ENCODE assay signal across 11 cellular contexts in the genomic region with DNA sequence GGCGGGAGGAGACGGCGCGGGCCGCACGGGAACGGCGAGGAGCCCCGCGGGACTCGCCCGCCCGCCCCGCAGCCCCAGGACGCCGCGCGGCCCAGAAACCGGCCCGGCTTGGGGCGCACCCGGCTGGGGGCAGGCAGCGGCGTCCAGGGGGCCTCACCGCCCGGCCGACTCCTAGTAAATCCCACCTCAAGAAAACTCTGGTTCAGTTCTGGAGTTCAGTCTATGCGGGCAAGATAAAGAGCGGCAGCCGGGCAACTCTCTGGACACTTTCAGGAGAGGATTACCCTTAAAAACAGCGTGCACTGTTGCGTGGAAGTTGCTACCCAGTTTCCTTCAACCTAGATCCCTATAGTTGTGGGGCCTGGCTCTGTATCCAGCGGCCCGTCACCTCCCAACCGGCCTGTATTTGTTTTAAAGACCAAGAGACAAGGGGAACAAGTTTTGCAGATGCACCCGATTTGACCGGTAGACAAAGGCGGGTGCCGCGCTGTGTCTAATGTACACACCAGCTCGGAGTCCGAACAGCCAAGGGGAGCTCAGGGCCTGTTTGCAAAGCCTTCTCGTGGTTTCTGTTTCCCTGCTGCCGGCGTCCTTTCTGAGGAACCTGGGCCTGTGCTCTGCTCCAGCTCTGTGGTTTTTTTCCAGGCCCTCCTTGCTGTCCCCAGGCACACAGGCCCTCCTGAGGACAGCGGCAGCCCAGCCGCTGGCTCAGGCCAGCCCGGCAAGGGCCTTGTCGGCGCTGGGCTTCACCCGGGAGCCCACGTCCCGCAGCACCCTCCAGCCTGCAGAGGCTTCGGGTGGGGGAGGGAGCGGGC. TPM values are rescaled to one million over a fixed set of nuclear protein-coding genes. Genes with fewer than 3 reads are reported as not detected.
DNase-seq lines count a peak whose midpoint lies in the region; ATAC-seq, FAIRE-seq and TF ChIP-seq lines count a peak whose summit lies in the region.
"Had no signal": no experiment of that assay in that cellular context is flagged by ENCODE, and none has a peak within 500 bp of the region (broad histone marks: within the 10 kb centered on the region; RNA-seq: fewer than 3 reads in every experiment).

No MANE protein-coding gene starts in this region.

- RAD21 ChIA-PET in GM12878 (lab: Charles Lee; ENCODE audit: unreplicated experiment) = no interaction called here

- H3K36me3 Mint-ChIP-seq in CD4-positive, alpha-beta T cell (ENCODE audit: low read depth) = no peaks in the 10 kb centered on the region
- no peaks in the 10 kb centered on the region for H3K36me3 Mint-ChIP-seq in nephron (ENCODE audit: low read depth)

- BruUV-seq in GM12878 (replicated peaks; lab: Mats Ljungman, UMichigan) = no TSS peak

- no peaks in the 10 kb centered on the region for H3K9me3 Mint-ChIP-seq in CD4-positive, alpha-beta T cell
- no peaks in the 10 kb centered on the region for H3K9me3 Mint-ChIP-seq in nephron

- TF ChIP-seq RAD21 in GM12878 (IDR thresholded peaks at IDR 0.05; ENCODE audit: insufficient read depth, low read depth, low read length) = no peak

- ATAC-seq in CD4-positive, alpha-beta T cell (ENCODE audit: poor library complexity) = no peak
- ATAC-seq in GM12878 (no peak), HG03196 (IDR thresholded peaks at IDR 0.05; ENCODE audit: unreplicated experiment) (no peak)

- intact Hi-C loops in CD4-positive, alpha-beta T cell (cut with DNase I, micrococcal nuclease) = no loop called here
- intact Hi-C loops in GM12878 (cut with micrococcal nuclease; ENCODE audit: unreplicated experiment) = no loop called here

- H3K9me3 ChIP-seq in CD4-positive, alpha-beta T cell (ENCODE audit: control insufficient read depth, low read length) = no peaks in the 10 kb centered on the region
- H3K9me3 ChIP-seq in HUES6 (ENCODE audit: control insufficient read depth, insufficient read depth, low read depth, low read length) (no peaks in the 10 kb centered on the region), GM12878 (replicated peaks; ENCODE audit: control insufficient read depth, insufficient read depth, low read length) (no peaks in the 10 kb centered on the region)

- H3K4me2 ChIP-seq in GM12878 (ENCODE audit: control insufficient read depth, insufficient read depth) = no peak overlapping the region

- CTCF ChIA-PET in CD4-positive, alpha-beta T cell (lab: Charles Lee) = no interaction called here
- CTCF ChIA-PET in GM12878 (lab: Yijun Ruan, JAX) = no interaction called here

- no peak overlapping the region for H3K27ac Mint-ChIP-seq in CD4-positive, alpha-beta T cell
- no peak overlapping the region for H3K27ac Mint-ChIP-seq in nephron

- peaks cover 28% of the 10 kb centered on the region for H3K4me1 Mint-ChIP-seq in CD4-positive, alpha-beta T cell (ENCODE audit: low read depth)
- H3K4me1 Mint-ChIP-seq in nephron = peaks cover 27% of the 10 kb centered on the region

- no peak for FAIRE-seq in GM12878 (lab: Jason Lieb, UNC)
- FAIRE-seq: G401.6 had no signal

- no peak overlapping the region for H2AFZ ChIP-seq in GM12878 (ENCODE audit: control insufficient read depth, low read depth, low read length)

- H3K4me3 Mint-ChIP-seq in CD4-positive, alpha-beta T cell = peak overlapping the region; percentile 83
- H3K4me3 Mint-ChIP-seq in nephron = peak overlapping the region; percentile 74 to 90 (median 76)

- H3K4me3 ChIP-seq in HUES6 (ENCODE audit: low read depth, low read length) (peak overlapping the region; percentile 59; the same call in 1 of the 2 replicates), GM12878 (no peak overlapping the region)

- POLR2A ChIA-PET in CD4-positive, alpha-beta T cell (lab: Charles Lee) = interaction anchor here (0.9 kb wide), 1 partner anchor 131 kb away, joined by 3 read pairs; no protein-coding TSS in a partner anchor
- POLR2A ChIA-PET in GM12878 (lab: Charles Lee) = no interaction called here

- no peak for TF ChIP-seq CTCF in CD4-positive, alpha-beta T cell (IDR thresholded peaks at IDR 0.05)
- TF ChIP-seq CTCF in GM12878 (IDR thresholded peaks at IDR 0.05 in 2 of 3, conservative IDR thresholded peaks at IDR 0.05 in 1 of 3; ENCODE audit: control insufficient read depth in 2 of 3, extremely low read depth in 1 of 3, insufficient read depth in 1 of 3, low read depth in 3 of 3, low read length in 3 of 3) (no peak), nephron (IDR thresholded peaks at IDR 0.05; ENCODE audit: unreplicated experiment in 3 of 3) (no peak)

- TF ChIP-seq EP300 in GM12878 (IDR thresholded peaks at IDR 0.05; ENCODE audit: borderline replicate concordance in 1 of 2, control insufficient read depth in 1 of 2, low read depth in 2 of 2, low read length in 2 of 2) = no peak

- no peaks in the 10 kb centered on the region for H4K20me1 ChIP-seq in GM12878 (ENCODE audit: control insufficient read depth, insufficient read depth)

- no peak for TF ChIP-seq POLR2A in GM12878 (IDR thresholded peaks at IDR 0.05; ENCODE audit: low read depth, low read length)

- H3K4me1 ChIP-seq in HUES6 (ENCODE audit: control insufficient read depth, insufficient read depth, low read length) (peaks cover 38% of the 10 kb centered on the region), GM12878 (ENCODE audit: control insufficient read depth, insufficient read depth, low read length) (peaks cover 3% of the 10 kb centered on the region)

- H3K36me3 ChIP-seq in HUES6 (ENCODE audit: control insufficient read depth, insufficient read depth, low read length) = no peaks in the 10 kb centered on the region
- no peaks in the 10 kb centered on the region for H3K36me3 ChIP-seq in GM12878 (ENCODE audit: control insufficient read depth in 2 of 2, insufficient read depth in 2 of 2, low read length in 1 of 2)

- in situ Hi-C loops in GM12878 (cut with MboI) = no loop called here

- no peaks in the 10 kb centered on the region for H3K79me2 ChIP-seq in GM12878 (ENCODE audit: control insufficient read depth, insufficient read depth, low read length)

- DNase-seq in CD4-positive, alpha-beta T cell = no peak
- DNase-seq in GM12878 (ENCODE audit: low read depth, low spot score) (no peak), GF-D8 (lab: John Stamatoyannopoulos, UW) (no peak), DMS53 (lab: John Stamatoyannopoulos, UW) (no peak)
- no peak for DNase-seq in activated CD4-positive, CD25-positive, alpha-beta regulatory T cell (lab: John Stamatoyannopoulos, UW)
- DNase-seq: hippocampal formation, NCI-H226 had no signal

- peaks cover 67% of the 10 kb centered on the region for H3K27me3 Mint-ChIP-seq in CD4-positive, alpha-beta T cell
- peaks cover 87% of the 10 kb centered on the region for H3K27me3 Mint-ChIP-seq in nephron (ENCODE audit: low read depth)

- SMC1A ChIA-PET in GM12878 (lab: Charles Lee; ENCODE audit: uncharacterized antibody, unreplicated experiment) = no interaction called here

- no peak overlapping the region for H3K27ac ChIP-seq in CD4-positive, alpha-beta T cell (ENCODE audit: low read depth, low read length)
- H3K27ac ChIP-seq in HUES6 (ENCODE audit: low read depth, low read length) (no peak overlapping the region), GM12878 (ENCODE audit: control insufficient read depth, insufficient read depth) (no peak overlapping the region)

- WGBS in GM12878 (ENCODE audit: insufficient coverage, insufficient replicate concordance, low lambda C conversion rate, missing lambda C conversion rate) = 71% methylated on average over 37 of the region's 55 CpGs

- peak overlapping the region; percentile 22 for H3K9ac ChIP-seq in HUES6 (ENCODE audit: low read length)
- no peak overlapping the region for H3K9ac ChIP-seq in GM12878 (ENCODE audit: control insufficient read depth, insufficient read depth, low read length)

- H3K27me3 ChIP-seq in CD4-positive, alpha-beta T cell (ENCODE audit: control insufficient read depth, insufficient read depth, low read length) = peaks cover 76% of the 10 kb centered on the region
- H3K27me3 ChIP-seq in HUES6 (ENCODE audit: control insufficient read depth, insufficient read depth, low read length) (peaks cover 98% of the 10 kb centered on the region), GM12878 (replicated peaks in 1 of 2; ENCODE audit: control insufficient read depth in 2 of 2, insufficient read depth in 2 of 2, low read length in 1 of 2) (peaks cover 12 to 13% of the 10 kb centered on the region in 2 experiments)

RNA-seq across cellular contexts. Expression of a gene that starts 1.1 kb away (rescaled TPM):
- not detected for total RNA-seq in CD4-positive, alpha-beta T cell
- total RNA-seq in GM12878 (2013; cell fraction: nucleolus; rRNA removed) = not detected in 2 replicates
- total RNA-seq in GM12878 (2014; rRNA removed) (not detected in 2 replicates), GM12878 (2014; rRNA removed; fragmentation: Illumina TruSeq; extraction: Trizol) (not detected in 2 replicates), GM12878 (2021) (not detected in 2 replicates)
- polyA plus RNA-seq in GM12878 (2011; ENCODE audit: low read depth) = not detected
- polyA plus RNA-seq in GM12878 (2011; rRNA removed) (not detected in 2 replicates), GM12878 (2014; fragmentation: Illumina TruSeq; extraction: Trizol) (not detected in 2 replicates), GM12878 (2014; fragmentation: Nextera tagmentation; extraction: Ambion mirVana) (not detected), GM12878 (2014; rRNA removed) (not detected in 2 replicates), GM12878 (2016; fragmentation: Nextera tagmentation; extraction: Ambion mirVana) (not detected)
- polyA plus RNA-seq in GM12878 (2011; cell fraction: cytosol; rRNA removed) = not detected in 2 replicates
- polyA plus RNA-seq in GM12878 (2011; cell fraction: nucleus; rRNA removed) = 0.20 TPM in 1 of 2 replicates, not detected in the other
- polyA plus RNA-seq in GM12878 (2012) = not detected in 2 replicates
- polyA minus RNA-seq in GM12878 (2011; rRNA and poly(A)+ RNA removed) = not detected in 2 replicates
- polyA minus RNA-seq in GM12878 (2011; cell fraction: cytosol; rRNA and poly(A)+ RNA removed) = not detected in 2 replicates
- polyA minus RNA-seq in GM12878 (2011; cell fraction: nucleus; rRNA and poly(A)+ RNA removed) = not detected in 2 replicates

RNA-seq across cellular contexts. Expression of a gene that starts 38.4 kb away (rescaled TPM):
- total RNA-seq in CD4-positive, alpha-beta T cell = under 1 TPM in 1 of 2 experiments, not detected in 1; 0.22 TPM
- total RNA-seq in GM12878 (2013; cell fraction: nucleolus; rRNA removed) = not detected in 2 replicates
- total RNA-seq in GM12878 (2014; rRNA removed) = 0.28 TPM in 1 of 2 replicates, not detected in the other
- not detected in 2 replicates for total RNA-seq in GM12878 (2014; rRNA removed; fragmentation: Illumina TruSeq; extraction: Trizol)
- 0.28 and 0.35 TPM in 2 replicates for total RNA-seq in GM12878 (2021)
- not detected for polyA plus RNA-seq in GM12878 (2011; ENCODE audit: low read depth)
- not detected in 2 replicates for polyA plus RNA-seq in GM12878 (2011; rRNA removed)
- 0.07 TPM in 1 of 2 replicates, not detected in the other for polyA plus RNA-seq in GM12878 (2011; cell fraction: cytosol; rRNA removed)
- polyA plus RNA-seq in GM12878 (2011; cell fraction: nucleus; rRNA removed) = 0.22 and 0.28 TPM in 2 replicates
- 0.16 and 0.35 TPM in 2 replicates for polyA plus RNA-seq in GM12878 (2012)
- not detected in 2 replicates for polyA plus RNA-seq in GM12878 (2014; fragmentation: Illumina TruSeq; extraction: Trizol)
- under 1 TPM in 1 of 2 experiments, not detected in 1; 0.05 TPM for polyA plus RNA-seq in GM12878 (2014; fragmentation: Nextera tagmentation; extraction: Ambion mirVana)
- polyA plus RNA-seq in GM12878 (2014; rRNA removed) = 0.10 TPM in 1 of 2 replicates, not detected in the other
- not detected for polyA plus RNA-seq in GM12878 (2016; fragmentation: Nextera tagmentation; extraction: Ambion mirVana)
- polyA minus RNA-seq in GM12878 (2011; rRNA and poly(A)+ RNA removed) = not detected in 2 replicates
- not detected in 2 replicates for polyA minus RNA-seq in GM12878 (2011; cell fraction: cytosol; rRNA and poly(A)+ RNA removed)
- not detected in 2 replicates for polyA minus RNA-seq in GM12878 (2011; cell fraction: nucleus; rRNA and poly(A)+ RNA removed)

RNA-seq across cellular contexts. Expression of a gene that starts 47.4 kb away (rescaled TPM):
- under 1 TPM; 0.71 to 0.75 TPM for total RNA-seq in CD4-positive, alpha-beta T cell
- 4.3 and 5.9 TPM in 2 replicates for total RNA-seq in GM12878 (2013; cell fraction: nucleolus; rRNA removed)
- total RNA-seq in GM12878 (2014; rRNA removed) (0.34 and 0.65 TPM in 2 replicates), GM12878 (2014; rRNA removed; fragmentation: Illumina TruSeq; extraction: Trizol) (0.13 and 0.51 TPM in 2 replicates), GM12878 (2021) (0.82 and 1.1 TPM in 2 replicates)
- 0.42 TPM for polyA plus RNA-seq in GM12878 (2011; ENCODE audit: low read depth)
- polyA plus RNA-seq in GM12878 (2011; rRNA removed) (0.19 and 0.43 TPM in 2 replicates), GM12878 (2014; fragmentation: Illumina TruSeq; extraction: Trizol) (0.34 and 1.5 TPM in 2 replicates), GM12878 (2014; fragmentation: Nextera tagmentation; extraction: Ambion mirVana) (not detected), GM12878 (2014; rRNA removed) (0.46 TPM in 1 of 2 replicates, not detected in the other), GM12878 (2016; fragmentation: Nextera tagmentation; extraction: Ambion mirVana) (not detected)
- 0.12 and 0.31 TPM in 2 replicates for polyA plus RNA-seq in GM12878 (2011; cell fraction: cytosol; rRNA removed)
- polyA plus RNA-seq in GM12878 (2011; cell fraction: nucleus; rRNA removed) = 1.3 and 1.5 TPM in 2 replicates
- polyA plus RNA-seq in GM12878 (2012) = 1.2 and 1.4 TPM in 2 replicates
- 1.1 and 2.0 TPM in 2 replicates for polyA minus RNA-seq in GM12878 (2011; rRNA and poly(A)+ RNA removed)
- not detected in 2 replicates for polyA minus RNA-seq in GM12878 (2011; cell fraction: cytosol; rRNA and poly(A)+ RNA removed)
- 0.36 and 0.57 TPM in 2 replicates for polyA minus RNA-seq in GM12878 (2011; cell fraction: nucleus; rRNA and poly(A)+ RNA removed)
